ENCODE assay signal across 9 cellular contexts in genomic region chr3:39313289-39313688, GRCh38. TPM values are rescaled to one million over a fixed set of nuclear protein-coding genes. Genes with fewer than 3 reads are reported as not detected.
"Had no signal": no experiment of that assay in that cellular context is flagged by ENCODE, and none has a peak within 500 bp of the region (broad histone marks: within the 10 kb centered on the region; RNA-seq: fewer than 3 reads in every experiment).

No MANE protein-coding gene starts in this region.

- H3K4me3 Mint-ChIP-seq: IgD-negative memory B cell had no signal

- H3K4me3 ChIP-seq: K562 had no signal

- H3K27ac ChIP-seq: HL-60 had no signal

- FAIRE-seq: HTR-8/SVneo, K562 had no signal

- H3K4me1 Mint-ChIP-seq: IgD-negative memory B cell had no signal

- H3K27ac Mint-ChIP-seq: IgD-negative memory B cell had no signal

- H3K36me3 Mint-ChIP-seq: IgD-negative memory B cell had no signal

- DNase-seq: IMR-90, KBM-7, KG1 had no signal

- ATAC-seq: K562 had no signal

RNA-seq across cellular contexts. Expression of gene CCR8, which starts 16.2 kb away (rescaled TPM):
- total RNA-seq: HT-29, HT1080, IMR-90, K562 had no signal
- polyA plus RNA-seq: IgD-negative memory B cell, IMR-90, K562 had no signal

RNA-seq across cellular contexts. Expression of gene CX3CR1, which starts 33.5 kb away (rescaled TPM):
- total RNA-seq: HT-29, HT1080, IMR-90, K562 had no signal
- polyA plus RNA-seq: IMR-90 had no signal
